ENCODE assay signal across 15 cellular contexts in genomic region chr17:50632637-50633036, GRCh38. TPM values are rescaled to one million over a fixed set of nuclear protein-coding genes. Genes with fewer than 3 reads are reported as not detected.
DNase-seq lines count a peak whose midpoint lies in the region; ATAC-seq, FAIRE-seq and TF ChIP-seq lines count a peak whose summit lies in the region.
"Had no signal": no experiment of that assay in that cellular context is flagged by ENCODE, and none has a peak within 500 bp of the region (broad histone marks: within the 10 kb centered on the region; RNA-seq: fewer than 3 reads in every experiment).

No MANE protein-coding gene starts in this region.

- H3K27me3 ChIP-seq in GM06990 (replicated peaks; ENCODE audit: control insufficient read depth, insufficient read depth, low read length) = no peaks in the 10 kb centered on the region
- H3K27me3 ChIP-seq in astrocyte (ENCODE audit: insufficient read depth, low read length) = peaks cover 11% of the 10 kb centered on the region
- H3K27me3 ChIP-seq in osteoblast (ENCODE audit: insufficient read depth, low read length) = no peaks in the 10 kb centered on the region
- no peaks in the 10 kb centered on the region for H3K27me3 ChIP-seq in prostate gland (replicated peaks; ENCODE audit: insufficient read depth)

- H3K27me3 Mint-ChIP-seq in astrocyte (ENCODE audit: low read depth, unreplicated experiment) = peaks cover 49% of the 10 kb centered on the region
- peaks cover 76% of the 10 kb centered on the region for H3K27me3 Mint-ChIP-seq in activated T-cell treated with anti-CD3 and anti-CD28 coated beads, Interleukin-2, amount 50 U/mL, for 72 hours (ENCODE audit: low read depth)

- WGBS in prostate gland = 98% methylated on average over 5 of the region's 5 CpGs

- H3K4me3 Mint-ChIP-seq in astrocyte (ENCODE audit: unreplicated experiment) = peak overlapping the region; percentile 46
- no peak overlapping the region for H3K4me3 Mint-ChIP-seq in activated T-cell treated with anti-CD3 and anti-CD28 coated beads, Interleukin-2, amount 50 U/mL, for 72 hours
- H3K4me3 Mint-ChIP-seq: CD4-positive, CD25-positive, alpha-beta regulatory T cell had no signal

- H3K4me3 ChIP-seq in GM06990 (replicated peaks; ENCODE audit: low read depth, low read length) = peak overlapping the region; percentile 60
- H3K4me3 ChIP-seq in astrocyte (ENCODE audit: insufficient read depth, low read depth, low read length) = no peak overlapping the region
- H3K4me3 ChIP-seq in osteoblast (ENCODE audit: insufficient read depth, low read length) = no peak overlapping the region
- no peak overlapping the region for H3K4me3 ChIP-seq in prostate gland
- H3K4me3 ChIP-seq: HAP-1 had no signal

- peaks cover 9% of the 10 kb centered on the region for H3K79me2 ChIP-seq in astrocyte (ENCODE audit: insufficient read depth, low read length)
- peaks cover 3% of the 10 kb centered on the region for H3K79me2 ChIP-seq in osteoblast (ENCODE audit: insufficient read depth, low read length)

- H3K36me3 Mint-ChIP-seq in astrocyte (ENCODE audit: low read depth, unreplicated experiment) = no peaks in the 10 kb centered on the region
- H3K36me3 Mint-ChIP-seq in activated T-cell treated with anti-CD3 and anti-CD28 coated beads, Interleukin-2, amount 50 U/mL, for 72 hours (ENCODE audit: insufficient read depth in 2 of 2) = no peaks in the 10 kb centered on the region
- H3K36me3 Mint-ChIP-seq: CD4-positive, CD25-positive, alpha-beta regulatory T cell; T-cell had no signal

- DNase-seq in GM06990 (ENCODE audit: extremely low read depth, insufficient read length) = no peak
- no peak for DNase-seq in astrocyte (ENCODE audit: low read depth)
- DNase-seq in osteoblast (ENCODE audit: insufficient read length, low spot score, missing footprints) = peak; percentile 53
- no peak for DNase-seq in activated T-cell treated with anti-CD3 and anti-CD28 coated beads, Interleukin-2, amount 50 U/mL, for 72 hours
- DNase-seq in NCI-H2227 treated with DMSO at 0.1 percent for 48 hours (lab: John Stamatoyannopoulos, UW) = no peak
- DNase-seq in prostate gland (ENCODE audit: low spot score) = no peak
- DNase-seq: NCI-H187, NCI-H446 treated with DMSO at 0.1 percent for 48 hours, NCI-H748 treated with DMSO at 0.1 percent for 48 hours, PC-3, T-cell had no signal

- no peak for FAIRE-seq in astrocyte (lab: Jason Lieb, UNC)
- FAIRE-seq: GM12891 had no signal

- peak; percentile 60 for ATAC-seq in GM18868 (IDR thresholded peaks at IDR 0.05; ENCODE audit: unreplicated experiment)
- ATAC-seq in activated T-cell treated with anti-CD3 and anti-CD28 coated beads, Interleukin-2, amount 50 U/mL, for 72 hours (replicated peaks in 1 of 2) = no peak
- ATAC-seq: T-cell had no signal

- H3K9me3 ChIP-seq in astrocyte (ENCODE audit: insufficient read depth, low read depth, low read length) (no peaks in the 10 kb centered on the region), osteoblast (ENCODE audit: low read depth, low read length) (no peaks in the 10 kb centered on the region), prostate gland (no peaks in the 10 kb centered on the region)
- H3K9me3 ChIP-seq: HAP-1 had no signal

- H4K20me1 ChIP-seq in astrocyte (ENCODE audit: insufficient read depth, low read length) = no peaks in the 10 kb centered on the region
- H4K20me1 ChIP-seq in osteoblast (ENCODE audit: insufficient read depth, low read length) = no peaks in the 10 kb centered on the region

- no peak overlapping the region for H3K9ac ChIP-seq in astrocyte (ENCODE audit: low read length)

- H3K9me3 Mint-ChIP-seq in astrocyte (ENCODE audit: unreplicated experiment) = peaks cover 2% of the 10 kb centered on the region
- no peaks in the 10 kb centered on the region for H3K9me3 Mint-ChIP-seq in activated T-cell treated with anti-CD3 and anti-CD28 coated beads, Interleukin-2, amount 50 U/mL, for 72 hours
- H3K9me3 Mint-ChIP-seq: T-cell had no signal

- intact Hi-C loops in prostate gland (cut with DNase I) = loop anchor here (5.0 kb wide), 2 partner anchors 50 to 65 kb away; no protein-coding TSS in a partner anchor

- H3K4me1 ChIP-seq in astrocyte (ENCODE audit: insufficient read depth, low read length) (peaks cover 11% of the 10 kb centered on the region), osteoblast (ENCODE audit: insufficient read depth, low read length) (peaks cover 42% of the 10 kb centered on the region), prostate gland (replicated peaks) (no peaks in the 10 kb centered on the region)
- H3K4me1 ChIP-seq: HAP-1 had no signal

- H3K27ac ChIP-seq in astrocyte (ENCODE audit: low read depth, low read length) (no peak overlapping the region), osteoblast (ENCODE audit: low read depth, low read length) (no peak overlapping the region), prostate gland (no peak overlapping the region)

- TF ChIP-seq POLR2A in prostate gland (IDR thresholded peaks at IDR 0.05) = no peak

- TF ChIP-seq CTCF in GM06990 (IDR thresholded peaks at IDR 0.05; ENCODE audit: insufficient read depth, low read length, poor library complexity, severe bottlenecking) = no peak
- TF ChIP-seq CTCF in astrocyte (IDR thresholded peaks at IDR 0.05; ENCODE audit: insufficient read depth, low read depth, low read length) = no peak
- no peak for TF ChIP-seq CTCF in osteoblast (IDR thresholded peaks at IDR 0.05; ENCODE audit: extremely low read depth, low read depth, low read length)
- TF ChIP-seq CTCF in prostate gland (IDR thresholded peaks at IDR 0.05) = no peak

- peaks cover 12% of the 10 kb centered on the region for H3K4me1 Mint-ChIP-seq in astrocyte (ENCODE audit: low read depth, unreplicated experiment)
- peaks cover 7% of the 10 kb centered on the region for H3K4me1 Mint-ChIP-seq in activated T-cell treated with anti-CD3 and anti-CD28 coated beads, Interleukin-2, amount 50 U/mL, for 72 hours (ENCODE audit: low read depth)

- H2AFZ ChIP-seq in astrocyte (ENCODE audit: low read depth, low read length) (no peak overlapping the region), osteoblast (ENCODE audit: low read length) (no peak overlapping the region)

- no peaks in the 10 kb centered on the region for H3K36me3 ChIP-seq in GM06990 (ENCODE audit: control insufficient read depth, insufficient read depth, low read length)
- no peaks in the 10 kb centered on the region for H3K36me3 ChIP-seq in astrocyte (ENCODE audit: insufficient read depth, low read length)
- H3K36me3 ChIP-seq in osteoblast (ENCODE audit: insufficient read depth, low read length) = no peaks in the 10 kb centered on the region
- H3K36me3 ChIP-seq in prostate gland = no peaks in the 10 kb centered on the region
- H3K36me3 ChIP-seq: HAP-1 had no signal

- no peak overlapping the region for H3K4me2 ChIP-seq in astrocyte (ENCODE audit: low read length)
- H3K4me2 ChIP-seq in osteoblast (ENCODE audit: insufficient read depth, low read length) = no peak overlapping the region

- H3K27ac Mint-ChIP-seq in astrocyte (ENCODE audit: unreplicated experiment) = no peak overlapping the region
- no peak overlapping the region for H3K27ac Mint-ChIP-seq in activated T-cell treated with anti-CD3 and anti-CD28 coated beads, Interleukin-2, amount 50 U/mL, for 72 hours
- H3K27ac Mint-ChIP-seq: CD4-positive, CD25-positive, alpha-beta regulatory T cell had no signal

RNA-seq across cellular contexts. Expression of gene ABCC3, which starts 2.0 kb away (rescaled TPM):
- 0.41 and 0.55 TPM in 2 replicates for total RNA-seq in astrocyte
- total RNA-seq in osteoblast = 12.4 and 28.6 TPM in 2 replicates
- not detected for total RNA-seq in activated T-cell treated with anti-CD3 and anti-CD28 coated beads, Interleukin-2, amount 50 U/mL, for 72 hours
- total RNA-seq in prostate gland = 10 to 100 TPM; 65.9 to 66.1 TPM
